11 cellular contexts compared by ENCODE assay signal in genomic region chr9:128636556-128637530, GRCh38. TPM values are rescaled to one million over a fixed set of nuclear protein-coding genes. Genes with fewer than 3 reads are reported as not detected.
A peak's percentile ranks its signal among the peaks of the same experiment; 100 is the strongest.
DNase-seq lines count a peak whose midpoint lies in the region; ATAC-seq and TF ChIP-seq lines count a peak whose summit lies in the region.
"Had no signal": no experiment of that assay in that cellular context is flagged by ENCODE, and none has a peak within 500 bp of the region (broad histone marks: within the 10 kb centered on the region; RNA-seq: fewer than 3 reads in every experiment).

No MANE protein-coding gene starts in this region.

- POLR2A ChIA-PET in WTC11 (lab: Charles Lee), result interaction anchor here (0.6 kb wide), 1 partner anchor 61 kb away, joined by 5 read pairs; no protein-coding TSS in a partner anchor

- H3K27ac Mint-ChIP-seq in brain, result peak overlapping the region in 3 of 5 experiments; percentile 48 to 93 (median 53)
- no peak overlapping the region for H3K27ac Mint-ChIP-seq in WTC11
- H3K27ac Mint-ChIP-seq: natural killer cell had no signal

- no peaks in the 10 kb centered on the region for H3K27me3 ChIP-seq in mucosa of rectum (ENCODE audit: control insufficient read depth in 2 of 2, insufficient read depth in 2 of 2, low read length in 2 of 2)

- H3K9me3 Mint-ChIP-seq in brain (no peaks in the 10 kb centered on the region), WTC11 (no peaks in the 10 kb centered on the region)
- H3K9me3 Mint-ChIP-seq: natural killer cell had no signal

- ATAC-seq in HG03175 (IDR thresholded peaks at IDR 0.05; ENCODE audit: unreplicated experiment) (no peak), WTC11 (no peak), HG02885 (IDR thresholded peaks at IDR 0.05; ENCODE audit: poor library complexity, unreplicated experiment) (no peak)
- ATAC-seq: natural killer cell had no signal

- peaks cover 5% of the 10 kb centered on the region for H3K27me3 Mint-ChIP-seq in brain
- no peaks in the 10 kb centered on the region for H3K27me3 Mint-ChIP-seq in WTC11 (ENCODE audit: low read depth)

- H3K4me3 ChIP-seq in mucosa of rectum (ENCODE audit: low read length in 2 of 2), result no peak overlapping the region

- DNase-seq in LoVo (ENCODE audit: low spot score) (peak; percentile 24), DMS153 (lab: John Stamatoyannopoulos, UW) (no peak), WTC11 (ENCODE audit: low spot score) (no peak)
- DNase-seq: central memory CD4-positive, alpha-beta T cell; natural killer cell; NCI-H1436 treated with DMSO at 0.1 percent for 48 hours had no signal

- H3K4me1 ChIP-seq in mucosa of rectum (ENCODE audit: control insufficient read depth in 2 of 2, insufficient read depth in 2 of 2, low read length in 2 of 2), result peaks cover 13 to 22% of the 10 kb centered on the region in 2 donors

- H3K36me3 Mint-ChIP-seq in brain, result peaks cover 41% of the 10 kb centered on the region
- peaks cover 38% of the 10 kb centered on the region for H3K36me3 Mint-ChIP-seq in WTC11
- H3K36me3 Mint-ChIP-seq: natural killer cell had no signal

- H3K4me1 Mint-ChIP-seq in brain (peaks cover 3% of the 10 kb centered on the region), WTC11 (peaks cover 3% of the 10 kb centered on the region; the same call in 1 of the 2 replicates)
- H3K4me1 Mint-ChIP-seq: natural killer cell had no signal

- TF ChIP-seq CTCF in 22Rv1 (IDR thresholded peaks at IDR 0.05), result no peak
- TF ChIP-seq CTCF in brain (conservative IDR thresholded peaks at IDR 0.05), result no peak
- no peak for TF ChIP-seq CTCF in WTC11 (IDR thresholded peaks at IDR 0.05)

- peaks cover 26% of the 10 kb centered on the region in 2 donors for H3K36me3 ChIP-seq in mucosa of rectum (ENCODE audit: control insufficient read depth in 2 of 2, insufficient read depth in 2 of 2, low read length in 2 of 2)

- no peaks in the 10 kb centered on the region for H3K9me3 ChIP-seq in mucosa of rectum (ENCODE audit: control insufficient read depth in 2 of 2, low read length in 2 of 2)

- peak overlapping the region in 1 of 2 donors; percentile 9 for H3K9ac ChIP-seq in mucosa of rectum (ENCODE audit: low read depth in 1 of 2, low read length in 2 of 2)

- H3K4me3 Mint-ChIP-seq in brain (no peak overlapping the region), WTC11 (no peak overlapping the region)
- H3K4me3 Mint-ChIP-seq: natural killer cell had no signal

- CTCF ChIA-PET in WTC11 (lab: Charles Lee), result interaction anchor here (0.6 to 2.6 kb wide), 23 partner anchors 9 to 217 kb away, joined by 3 to 19 read pairs (median 5); partner anchors contain the start of genes ENDOG, PKN3, SET and ZDHHC12

- H3K27ac ChIP-seq in 22Rv1, result peak overlapping the region; percentile 67
- H3K27ac ChIP-seq in mucosa of rectum (ENCODE audit: low read depth in 2 of 2, low read length in 2 of 2), result peak overlapping the region; percentile 91

TF ChIP-seq in WTC11, 78 proteins besides CTCF, POLR2A, EP300 and RAD21 (continues in another document):
- no peak for TF ChIP-seq SMAD3 (CRISPR knock-in tag; IDR thresholded peaks at IDR 0.05; ENCODE audit: borderline replicate concordance)
- TF ChIP-seq, protein P1, sequence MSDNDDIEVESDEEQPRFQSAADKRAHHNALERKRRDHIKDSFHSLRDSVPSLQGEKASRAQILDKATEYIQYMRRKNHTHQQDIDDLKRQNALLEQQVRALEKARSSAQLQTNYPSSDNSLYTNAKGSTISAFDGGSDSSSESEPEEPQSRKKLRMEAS (CRISPR knock-in tag; IDR thresholded peaks at IDR 0.05), result no peak
- TF ChIP-seq E2F4 (CRISPR knock-in tag; IDR thresholded peaks at IDR 0.05; ENCODE audit: borderline replicate concordance, low read depth), result no peak
- no peak for TF ChIP-seq ATF1 (CRISPR knock-in tag; IDR thresholded peaks at IDR 0.05)
- TF ChIP-seq HMGA2 (CRISPR knock-in tag; IDR thresholded peaks at IDR 0.05), result no peak
- no peak for TF ChIP-seq ZBTB43 (CRISPR knock-in tag; IDR thresholded peaks at IDR 0.05)
- TF ChIP-seq ERG (CRISPR knock-in tag; IDR thresholded peaks at IDR 0.05), result no peak
- TF ChIP-seq NFATC4 (CRISPR knock-in tag; IDR thresholded peaks at IDR 0.05), result no peak
- TF ChIP-seq ZNF532 (CRISPR knock-in tag; IDR thresholded peaks at IDR 0.05; ENCODE audit: borderline replicate concordance), result no peak
- no peak for TF ChIP-seq NFYB (CRISPR knock-in tag; conservative IDR thresholded peaks at IDR 0.05; ENCODE audit: low read depth)
- TF ChIP-seq, protein P2, sequence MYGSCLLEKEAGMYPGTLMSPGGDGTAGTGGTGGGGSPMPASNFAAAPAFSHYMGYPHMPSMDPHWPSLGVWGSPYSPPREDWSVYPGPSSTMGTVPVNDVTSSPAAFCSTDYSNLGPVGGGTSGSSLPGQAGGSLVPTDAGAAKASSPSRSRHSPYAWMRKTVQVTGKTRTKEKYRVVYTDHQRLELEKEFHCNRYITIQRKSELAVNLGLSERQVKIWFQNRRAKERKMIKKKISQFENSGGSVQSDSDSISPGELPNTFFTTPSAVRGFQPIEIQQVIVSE (CRISPR knock-in tag; IDR thresholded peaks at IDR 0.05; ENCODE audit: borderline replicate concordance), result no peak

RNA-seq across cellular contexts. Expression of gene DYNC2I2, which starts 19.8 kb away (rescaled TPM):
- 320 TPM for polyA plus RNA-seq in brain (ENCODE audit: insufficient read depth, low read depth, low replicate concordance)
- 57.5 to 71.1 TPM (median 64.5 TPM) in 3 replicates for total RNA-seq in WTC11 (2021)

RNA-seq across cellular contexts. Expression of gene SET, which starts 52.2 kb away (rescaled TPM):
- polyA plus RNA-seq in brain (ENCODE audit: insufficient read depth, low read depth, low replicate concordance), result 527 TPM
- total RNA-seq in WTC11 (2021), result 1,083 to 1,129 TPM (median 1,086 TPM) in 3 replicates
